2 cellular contexts compared by ENCODE assay signal in the genomic region with DNA sequence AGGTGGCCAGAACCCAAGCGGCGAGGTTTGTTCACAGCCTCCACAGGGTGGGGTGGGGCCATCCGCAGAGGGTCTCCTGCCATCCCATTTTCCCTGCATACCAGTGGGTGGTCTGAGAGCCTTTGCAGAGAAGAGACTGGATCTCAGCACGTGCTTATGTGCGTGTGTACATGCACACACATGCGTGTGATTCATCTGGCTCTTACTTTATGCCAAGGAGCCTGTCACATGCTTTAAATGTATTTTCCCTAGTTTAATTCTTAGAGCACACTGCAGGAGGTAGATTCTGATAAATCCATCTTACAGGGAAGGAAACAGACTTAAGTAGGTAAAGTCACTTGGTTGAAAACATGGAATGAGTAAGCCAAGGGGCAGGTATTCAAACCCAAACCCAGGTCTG.
TF ChIP-seq lines count a peak whose summit lies in the region.

No MANE protein-coding gene starts in this region.

TF ChIP-seq in HepG2, 621 proteins besides CTCF, POLR2A, EP300 and RAD21 (continues in another document):
- TF ChIP-seq CHCHD3 (CRISPR knock-in tag; IDR thresholded peaks at IDR 0.05) (no peak), ZKSCAN8 (CRISPR knock-in tag; IDR thresholded peaks at IDR 0.05; ENCODE audit: borderline replicate concordance) (no peak), SUZ12 (IDR thresholded peaks at IDR 0.05; ENCODE audit: low read depth, low read length) (no peak), HOXA7 (CRISPR knock-in tag; IDR thresholded peaks at IDR 0.05) (no peak), NFE2 (CRISPR knock-in tag; IDR thresholded peaks at IDR 0.05) (no peak), TP53 (CRISPR knock-in tag; conservative IDR thresholded peaks at IDR 0.05) (no peak), SIX1 (CRISPR knock-in tag; IDR thresholded peaks at IDR 0.05; ENCODE audit: borderline replicate concordance) (no peak)
- TF ChIP-seq, protein P1, sequence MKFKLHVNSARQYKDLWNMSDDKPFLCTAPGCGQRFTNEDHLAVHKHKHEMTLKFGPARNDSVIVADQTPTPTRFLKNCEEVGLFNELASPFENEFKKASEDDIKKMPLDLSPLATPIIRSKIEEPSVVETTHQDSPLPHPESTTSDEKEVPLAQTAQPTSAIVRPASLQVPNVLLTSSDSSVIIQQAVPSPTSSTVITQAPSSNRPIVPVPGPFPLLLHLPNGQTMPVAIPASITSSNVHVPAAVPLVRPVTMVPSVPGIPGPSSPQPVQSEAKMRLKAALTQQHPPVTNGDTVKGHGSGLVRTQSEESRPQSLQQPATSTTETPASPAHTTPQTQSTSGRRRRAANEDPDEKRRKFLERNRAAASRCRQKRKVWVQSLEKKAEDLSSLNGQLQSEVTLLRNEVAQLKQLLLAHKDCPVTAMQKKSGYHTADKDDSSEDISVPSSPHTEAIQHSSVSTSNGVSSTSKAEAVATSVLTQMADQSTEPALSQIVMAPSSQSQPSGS (CRISPR knock-in tag; IDR thresholded peaks at IDR 0.05), result no peak
- TF ChIP-seq, protein P2, sequence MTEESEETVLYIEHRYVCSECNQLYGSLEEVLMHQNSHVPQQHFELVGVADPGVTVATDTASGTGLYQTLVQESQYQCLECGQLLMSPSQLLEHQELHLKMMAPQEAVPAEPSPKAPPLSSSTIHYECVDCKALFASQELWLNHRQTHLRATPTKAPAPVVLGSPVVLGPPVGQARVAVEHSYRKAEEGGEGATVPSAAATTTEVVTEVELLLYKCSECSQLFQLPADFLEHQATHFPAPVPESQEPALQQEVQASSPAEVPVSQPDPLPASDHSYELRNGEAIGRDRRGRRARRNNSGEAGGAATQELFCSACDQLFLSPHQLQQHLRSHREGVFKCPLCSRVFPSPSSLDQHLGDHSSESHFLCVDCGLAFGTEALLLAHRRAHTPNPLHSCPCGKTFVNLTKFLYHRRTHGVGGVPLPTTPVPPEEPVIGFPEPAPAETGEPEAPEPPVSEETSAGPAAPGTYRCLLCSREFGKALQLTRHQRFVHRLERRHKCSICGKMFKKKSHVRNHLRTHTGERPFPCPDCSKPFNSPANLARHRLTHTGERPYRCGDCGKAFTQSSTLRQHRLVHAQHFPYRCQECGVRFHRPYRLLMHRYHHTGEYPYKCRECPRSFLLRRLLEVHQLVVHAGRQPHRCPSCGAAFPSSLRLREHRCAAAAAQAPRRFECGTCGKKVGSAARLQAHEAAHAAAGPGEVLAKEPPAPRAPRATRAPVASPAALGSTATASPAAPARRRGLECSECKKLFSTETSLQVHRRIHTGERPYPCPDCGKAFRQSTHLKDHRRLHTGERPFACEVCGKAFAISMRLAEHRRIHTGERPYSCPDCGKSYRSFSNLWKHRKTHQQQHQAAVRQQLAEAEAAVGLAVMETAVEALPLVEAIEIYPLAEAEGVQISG (CRISPR knock-in tag; IDR thresholded peaks at IDR 0.05), result no peak
- TF ChIP-seq, protein P3, sequence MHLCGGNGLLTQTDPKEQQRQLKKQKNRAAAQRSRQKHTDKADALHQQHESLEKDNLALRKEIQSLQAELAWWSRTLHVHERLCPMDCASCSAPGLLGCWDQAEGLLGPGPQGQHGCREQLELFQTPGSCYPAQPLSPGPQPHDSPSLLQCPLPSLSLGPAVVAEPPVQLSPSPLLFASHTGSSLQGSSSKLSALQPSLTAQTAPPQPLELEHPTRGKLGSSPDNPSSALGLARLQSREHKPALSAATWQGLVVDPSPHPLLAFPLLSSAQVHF (CRISPR knock-in tag; IDR thresholded peaks at IDR 0.05), result no peak
- TF ChIP-seq, protein P4, sequence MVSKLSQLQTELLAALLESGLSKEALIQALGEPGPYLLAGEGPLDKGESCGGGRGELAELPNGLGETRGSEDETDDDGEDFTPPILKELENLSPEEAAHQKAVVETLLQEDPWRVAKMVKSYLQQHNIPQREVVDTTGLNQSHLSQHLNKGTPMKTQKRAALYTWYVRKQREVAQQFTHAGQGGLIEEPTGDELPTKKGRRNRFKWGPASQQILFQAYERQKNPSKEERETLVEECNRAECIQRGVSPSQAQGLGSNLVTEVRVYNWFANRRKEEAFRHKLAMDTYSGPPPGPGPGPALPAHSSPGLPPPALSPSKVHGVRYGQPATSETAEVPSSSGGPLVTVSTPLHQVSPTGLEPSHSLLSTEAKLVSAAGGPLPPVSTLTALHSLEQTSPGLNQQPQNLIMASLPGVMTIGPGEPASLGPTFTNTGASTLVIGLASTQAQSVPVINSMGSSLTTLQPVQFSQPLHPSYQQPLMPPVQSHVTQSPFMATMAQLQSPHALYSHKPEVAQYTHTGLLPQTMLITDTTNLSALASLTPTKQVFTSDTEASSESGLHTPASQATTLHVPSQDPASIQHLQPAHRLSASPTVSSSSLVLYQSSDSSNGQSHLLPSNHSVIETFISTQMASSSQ (IDR thresholded peaks at IDR 0.05; ENCODE audit: low read depth), result no peak
- TF ChIP-seq, protein P4 (CRISPR knock-in tag; IDR thresholded peaks at IDR 0.05; ENCODE audit: borderline replicate concordance), result no peak

TF ChIP-seq in endothelial cell of umbilical vein, 7 proteins besides CTCF, POLR2A, EP300 and RAD21:
- TF ChIP-seq GATA2 (IDR thresholded peaks at IDR 0.05; ENCODE audit: insufficient read depth, insufficient read length, low read depth, low read length) (no peak), POLR2AphosphoS5 (IDR thresholded peaks at IDR 0.05; ENCODE audit: insufficient read depth, low read depth, low read length) (no peak), FOS (IDR thresholded peaks at IDR 0.05; ENCODE audit: borderline replicate concordance, insufficient read depth, low read length) (no peak), EZH2 (IDR thresholded peaks at IDR 0.05; ENCODE audit: borderline replicate concordance, low read depth, low read length, severe bottlenecking) (no peak), JUN (IDR thresholded peaks at IDR 0.05; ENCODE audit: borderline replicate concordance, insufficient read depth, insufficient read length, low read depth) (no peak), MYC (IDR thresholded peaks at IDR 0.05; ENCODE audit: low read depth, low read length) (no peak)
- TF ChIP-seq, protein P5, sequence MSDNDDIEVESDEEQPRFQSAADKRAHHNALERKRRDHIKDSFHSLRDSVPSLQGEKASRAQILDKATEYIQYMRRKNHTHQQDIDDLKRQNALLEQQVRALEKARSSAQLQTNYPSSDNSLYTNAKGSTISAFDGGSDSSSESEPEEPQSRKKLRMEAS (IDR thresholded peaks at IDR 0.05; ENCODE audit: insufficient read depth, insufficient read length), result no peak
